In the genomic region with DNA sequence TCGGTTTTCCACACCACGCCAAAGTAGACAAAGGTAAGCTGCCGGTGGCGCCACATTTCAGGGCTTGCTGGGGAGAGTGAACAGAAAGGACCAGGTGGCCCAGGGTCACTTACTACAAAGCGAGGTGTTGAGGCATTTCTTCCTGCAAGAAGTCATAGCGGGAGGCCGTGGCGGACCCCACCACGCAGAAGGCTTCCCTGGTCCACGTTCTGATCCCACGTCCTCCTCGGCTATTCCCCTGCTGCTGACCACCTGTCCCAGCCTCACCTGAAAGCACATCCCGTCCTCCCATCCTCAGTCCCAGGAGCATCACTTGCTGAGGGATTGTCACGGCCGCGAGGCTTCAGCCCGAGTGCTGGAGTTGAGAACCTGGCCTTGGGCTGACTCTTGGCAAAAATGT, we compare ENCODE assay signal across 35 cellular contexts.
"Had no signal": no experiment of that assay in that cellular context is flagged by ENCODE, and none has a peak within 500 bp of the region (broad histone marks: within the 10 kb centered on the region; RNA-seq: fewer than 3 reads in every experiment).

No MANE protein-coding gene starts in this region.

- H3K4me3 ChIP-seq: adrenal gland, body of pancreas, breast epithelium had no signal

- H3K4me1 Mint-ChIP-seq: activated B cell treated with CpG ODN at 0.5 μM for 24 hours; activated T-helper 17 cell treated with anti-CD3 and anti-CD28 coated beads, Interleukin-2, amount 50 U/mL, for 72 hours had no signal

- H3K4me3 Mint-ChIP-seq: activated B cell treated with CpG ODN at 0.5 μM for 24 hours; activated CD4-positive, alpha-beta memory T cell treated with anti-CD3 and anti-CD28 coated beads for 36 hours; activated CD4-positive, alpha-beta T cell treated with anti-CD3 and anti-CD28 coated beads, Interleukin-2, amount 10 ng/mL, durations not matched to agents 24 days and 14 days; activated CD8-positive, alpha-beta T cell treated with anti-CD3 and anti-CD28 coated beads for 36 hours; activated naive CD8-positive, alpha-beta T cell treated with anti-CD3 and anti-CD28 coated beads for 36 hours; activated T-cell treated with anti-CD3 and anti-CD28 coated beads, Interleukin-2, amount 50 U/mL, for 4 hours; activated T-cell treated with anti-CD3 and anti-CD28 coated beads, Interleukin-2, amount 50 U/mL, for 72 hours; activated T-helper 1 cell treated with anti-CD3 and anti-CD28 coated beads, Interleukin-12 subunit alpha, Interleukin-12 subunit beta, Interleukin-2, Interleukin-4 antibody, amounts not matched to agents 30 ng/mL and 10 ng/mL and 1 ng/mL, durations not matched to agents 14 hours and 24 hours and 36 hours; activated T-helper 17 cell treated with anti-CD3 and anti-CD28 coated beads, Interleukin-2, amount 50 U/mL, for 72 hours; T-helper 1 cell treated with Interleukin-12 subunit alpha and Interleukin-12 subunit beta and Interleukin-4 antibody, amounts not matched to agents 30 μg/mL and 1 μg/mL, for 36 hours; T-helper 2 cell treated with Interferon-gamma antibody and Interleukin-4, amounts not matched to agents 5 μg/mL and 100 μg/mL, for 36 hours had no signal

- DNase-seq: activated B cell treated with CpG ODN at 0.5 μM for 24 hours; activated CD4-positive, alpha-beta memory T cell treated with anti-CD3 and anti-CD28 coated beads for 36 hours; activated CD4-positive, alpha-beta T cell treated with anti-CD3 and anti-CD28 coated beads for 4 hours; activated CD4-positive, alpha-beta T cell treated with anti-CD3 and anti-CD28 coated beads, Interleukin-2, amount 10 ng/mL, durations not matched to agents 24 days and 14 days; activated CD4-positive, alpha-beta T cell treated with anti-CD3 and anti-CD28 coated beads, Interleukin-2, amount 50 U/mL, for 1 hour; activated CD4-positive, alpha-beta T cell treated with anti-CD3 and anti-CD28 coated beads, Interleukin-2, amount 50 U/mL, for 4 hours; activated CD4-positive, CD25-positive, alpha-beta regulatory T cell treated with anti-CD3 and anti-CD28 coated beads, Interleukin-2, amount 50 U/mL, for 72 hours; activated CD8-positive, alpha-beta memory T cell treated with anti-CD3 and anti-CD28 coated beads, Interleukin-2, amount 50 U/mL, for 4 hours; activated CD8-positive, alpha-beta T cell treated with anti-CD3 and anti-CD28 coated beads for 36 hours; activated effector memory CD4-positive, alpha-beta T cell treated with anti-CD3 and anti-CD28 coated beads, Interleukin-2, amount 50 U/mL, for 16 hours; activated gamma-delta T cell treated with Interleukin-2 at 50 U/mL for 16 hours; activated naive CD4-positive, alpha-beta T cell; activated naive CD4-positive, alpha-beta T cell treated with anti-CD3 and anti-CD28 coated beads, Interleukin-2, amount 50 U/mL, for 16 hours; activated naive CD8-positive, alpha-beta T cell treated with anti-CD3 and anti-CD28 coated beads for 36 hours; activated T-cell treated with anti-CD3 and anti-CD28 coated beads for 4 hours; activated T-cell treated with anti-CD3 and anti-CD28 coated beads, Interleukin-2, amount 50 U/mL, for 1 hour; activated T-cell treated with anti-CD3 and anti-CD28 coated beads, Interleukin-2, amount 50 U/mL, for 4 hours; activated T-cell treated with anti-CD3 and anti-CD28 coated beads, Interleukin-2, amount 50 U/mL, for 72 hours; adrenal gland; amniotic stem cell; aorta; body of pancreas; brain microvascular endothelial cell; central memory CD4-positive, alpha-beta T cell; T-helper 1 cell; T-helper 2 cell; T-helper 9 cell had no signal

- H3K9me3 Mint-ChIP-seq: activated CD4-positive, alpha-beta T cell treated with anti-CD3 and anti-CD28 coated beads, Interleukin-2, amount 10 ng/mL, durations not matched to agents 24 days and 14 days had no signal

- H3K4me1 ChIP-seq: adrenal gland, breast epithelium had no signal

- ATAC-seq: activated CD8-positive, alpha-beta T cell treated with anti-CD3 and anti-CD28 coated beads for 36 hours; activated T-cell treated with anti-CD3 and anti-CD28 coated beads, Interleukin-2, amount 50 U/mL, for 4 hours; activated T-cell treated with anti-CD3 and anti-CD28 coated beads, Interleukin-2, amount 50 U/mL, for 72 hours; activated T-helper 17 cell treated with anti-CD3 and anti-CD28 coated beads, Interleukin-2, amount 50 U/mL, for 72 hours; body of pancreas had no signal

- H3K27ac Mint-ChIP-seq: activated B cell treated with CpG ODN at 0.5 μM for 24 hours; activated CD4-positive, alpha-beta memory T cell treated with anti-CD3 and anti-CD28 coated beads for 36 hours; activated CD4-positive, alpha-beta T cell treated with anti-CD3 and anti-CD28 coated beads, Interleukin-2, amount 10 ng/mL, durations not matched to agents 24 days and 14 days; activated CD8-positive, alpha-beta T cell treated with anti-CD3 and anti-CD28 coated beads for 36 hours; activated naive CD8-positive, alpha-beta T cell treated with anti-CD3 and anti-CD28 coated beads for 36 hours; activated T-cell treated with anti-CD3 and anti-CD28 coated beads, Interleukin-2, amount 50 U/mL, for 72 hours; activated T-helper 1 cell treated with anti-CD3 and anti-CD28 coated beads, Interleukin-12 subunit alpha, Interleukin-12 subunit beta, Interleukin-2, Interleukin-4 antibody, amounts not matched to agents 30 ng/mL and 10 ng/mL and 1 ng/mL, durations not matched to agents 14 hours and 24 hours and 36 hours; activated T-helper 17 cell treated with anti-CD3 and anti-CD28 coated beads, Interleukin-2, amount 50 U/mL, for 72 hours; T-helper 1 cell treated with Interleukin-12 subunit alpha and Interleukin-12 subunit beta and Interleukin-4 antibody, amounts not matched to agents 30 μg/mL and 1 μg/mL, for 36 hours; T-helper 2 cell treated with Interferon-gamma antibody and Interleukin-4, amounts not matched to agents 5 μg/mL and 100 μg/mL, for 36 hours had no signal

- FAIRE-seq: astrocyte, TTC549 had no signal

- H3K9me3 ChIP-seq: adrenal gland had no signal

- H3K36me3 ChIP-seq: adrenal gland, brain microvascular endothelial cell, breast epithelium had no signal

- H3K36me3 Mint-ChIP-seq: activated naive CD8-positive, alpha-beta T cell treated with anti-CD3 and anti-CD28 coated beads for 36 hours had no signal

- H3K27ac ChIP-seq: adrenal gland, body of pancreas, brain microvascular endothelial cell, breast epithelium, VCaP had no signal
